8 cellular contexts compared by ENCODE assay signal in genomic region chr7:23597908-23598224, GRCh38. TPM values are rescaled to one million over a fixed set of nuclear protein-coding genes. Genes with fewer than 3 reads are reported as not detected.
A peak's percentile ranks its signal among the peaks of the same experiment; 100 is the strongest.
DNase-seq lines count a peak whose midpoint lies in the region; ATAC-seq and TF ChIP-seq lines count a peak whose summit lies in the region.

No MANE protein-coding gene starts in this region.

- DNase-seq in GM06990 (ENCODE audit: extremely low read depth, insufficient read length), result no peak
- no peak for DNase-seq in activated T-helper 2 cell treated with anti-CD3 and anti-CD28 coated beads, Interferon-gamma antibody, Interleukin-2, Interleukin-4, amounts not matched to agents 10 μg/mL and 5 μg/mL and 100 μg/mL, durations not matched to agents 14 hours and 24 hours and 36 hours (ENCODE audit: low spot score)
- DNase-seq in stimulated activated effector memory CD8-positive, alpha-beta T cell treated with anti-CD3 and anti-CD28 coated beads, Interleukin-12 subunit alpha, Interleukin-12 subunit beta, amount 100 ng/mL, for 72 hours (ENCODE audit: low spot score in 2 of 2), result no peak
- no peak for DNase-seq in NCI-H1930 (lab: John Stamatoyannopoulos, UW)
- no peak for DNase-seq in NCI-H69 (lab: John Stamatoyannopoulos, UW)

- H3K9ac ChIP-seq in iPS-18a (ENCODE audit: low read length), result peak overlapping the region; percentile 67

- no peak overlapping the region for H3K27ac ChIP-seq in iPS-18a (ENCODE audit: low read length)

- peak overlapping the region; percentile 78 for H3K27ac Mint-ChIP-seq in activated T-helper 2 cell treated with anti-CD3 and anti-CD28 coated beads, Interferon-gamma antibody, Interleukin-2, Interleukin-4, amounts not matched to agents 10 μg/mL and 5 μg/mL and 100 μg/mL, durations not matched to agents 14 hours and 24 hours and 36 hours
- peak overlapping the region; percentile 90 for H3K27ac Mint-ChIP-seq in stimulated activated effector memory CD8-positive, alpha-beta T cell treated with anti-CD3 and anti-CD28 coated beads, Interleukin-12 subunit alpha, Interleukin-12 subunit beta, amount 100 ng/mL, for 72 hours

- peak; percentile 4 for ATAC-seq in HG02938 (IDR thresholded peaks at IDR 0.05; ENCODE audit: unreplicated experiment)
- ATAC-seq in stimulated activated effector memory CD8-positive, alpha-beta T cell treated with anti-CD3 and anti-CD28 coated beads, Interleukin-12 subunit alpha, Interleukin-12 subunit beta, amount 100 ng/mL, for 72 hours, result no peak
- ATAC-seq in GM18873 (IDR thresholded peaks at IDR 0.05; ENCODE audit: low FRiP score, unreplicated experiment), result no peak

- H3K36me3 Mint-ChIP-seq in activated T-helper 2 cell treated with anti-CD3 and anti-CD28 coated beads, Interferon-gamma antibody, Interleukin-2, Interleukin-4, amounts not matched to agents 10 μg/mL and 5 μg/mL and 100 μg/mL, durations not matched to agents 14 hours and 24 hours and 36 hours (ENCODE audit: low read depth), result peaks cover 11% of the 10 kb centered on the region
- peaks cover 6% of the 10 kb centered on the region for H3K36me3 Mint-ChIP-seq in stimulated activated effector memory CD8-positive, alpha-beta T cell treated with anti-CD3 and anti-CD28 coated beads, Interleukin-12 subunit alpha, Interleukin-12 subunit beta, amount 100 ng/mL, for 72 hours

- peaks cover 53% of the 10 kb centered on the region for H3K4me1 Mint-ChIP-seq in activated T-helper 2 cell treated with anti-CD3 and anti-CD28 coated beads, Interferon-gamma antibody, Interleukin-2, Interleukin-4, amounts not matched to agents 10 μg/mL and 5 μg/mL and 100 μg/mL, durations not matched to agents 14 hours and 24 hours and 36 hours (ENCODE audit: low read depth)
- H3K4me1 Mint-ChIP-seq in stimulated activated effector memory CD8-positive, alpha-beta T cell treated with anti-CD3 and anti-CD28 coated beads, Interleukin-12 subunit alpha, Interleukin-12 subunit beta, amount 100 ng/mL, for 72 hours, result peaks cover 67% of the 10 kb centered on the region

- peak overlapping the region; percentile 89 for H3K4me3 Mint-ChIP-seq in activated T-helper 2 cell treated with anti-CD3 and anti-CD28 coated beads, Interferon-gamma antibody, Interleukin-2, Interleukin-4, amounts not matched to agents 10 μg/mL and 5 μg/mL and 100 μg/mL, durations not matched to agents 14 hours and 24 hours and 36 hours (ENCODE audit: low read depth)
- H3K4me3 Mint-ChIP-seq in stimulated activated effector memory CD8-positive, alpha-beta T cell treated with anti-CD3 and anti-CD28 coated beads, Interleukin-12 subunit alpha, Interleukin-12 subunit beta, amount 100 ng/mL, for 72 hours, result peak overlapping the region; percentile 82

- peaks cover 5% of the 10 kb centered on the region for H3K27me3 Mint-ChIP-seq in activated T-helper 2 cell treated with anti-CD3 and anti-CD28 coated beads, Interferon-gamma antibody, Interleukin-2, Interleukin-4, amounts not matched to agents 10 μg/mL and 5 μg/mL and 100 μg/mL, durations not matched to agents 14 hours and 24 hours and 36 hours (ENCODE audit: low read depth)

- H3K4me1 ChIP-seq in iPS-18a (ENCODE audit: control insufficient read depth, low read depth, low read length), result peaks cover 8% of the 10 kb centered on the region

- no peaks in the 10 kb centered on the region for H3K27me3 ChIP-seq in GM06990 (replicated peaks; ENCODE audit: control insufficient read depth, insufficient read depth, low read length)
- H3K27me3 ChIP-seq in iPS-18a (ENCODE audit: control insufficient read depth, insufficient read depth, low read length), result peaks cover 22% of the 10 kb centered on the region

- H3K9me3 Mint-ChIP-seq in activated T-helper 2 cell treated with anti-CD3 and anti-CD28 coated beads, Interferon-gamma antibody, Interleukin-2, Interleukin-4, amounts not matched to agents 10 μg/mL and 5 μg/mL and 100 μg/mL, durations not matched to agents 14 hours and 24 hours and 36 hours, result peaks cover 3% of the 10 kb centered on the region
- H3K9me3 Mint-ChIP-seq in stimulated activated effector memory CD8-positive, alpha-beta T cell treated with anti-CD3 and anti-CD28 coated beads, Interleukin-12 subunit alpha, Interleukin-12 subunit beta, amount 100 ng/mL, for 72 hours, result no peaks in the 10 kb centered on the region

- no peak for TF ChIP-seq CTCF in GM06990 (IDR thresholded peaks at IDR 0.05; ENCODE audit: insufficient read depth, low read length, poor library complexity, severe bottlenecking)

- H3K9me3 ChIP-seq in iPS-18a (ENCODE audit: control insufficient read depth, low read depth, low read length), result no peaks in the 10 kb centered on the region

- intact Hi-C loops in activated T-helper 2 cell treated with anti-CD3 and anti-CD28 coated beads, Interferon-gamma antibody, Interleukin-2, Interleukin-4, amounts not matched to agents 10 μg/mL and 5 μg/mL and 100 μg/mL, durations not matched to agents 14 hours and 24 hours and 36 hours (cut with micrococcal nuclease), result loop anchor here (1.0 to 10.0 kb wide), 7 partner anchors 51 to 1663 kb away; partner anchors contain the start of genes IGF2BP3 and PALS2

- H3K36me3 ChIP-seq in GM06990 (ENCODE audit: control insufficient read depth, insufficient read depth, low read length), result no peaks in the 10 kb centered on the region; the same call in 1 of the 2 replicates
- no peaks in the 10 kb centered on the region for H3K36me3 ChIP-seq in iPS-18a (ENCODE audit: control insufficient read depth, low read depth, low read length)

- H3K4me3 ChIP-seq in GM06990 (replicated peaks; ENCODE audit: low read depth, low read length) (peak overlapping the region; percentile 94), iPS-18a (ENCODE audit: low read length) (peak overlapping the region; percentile 88)

RNA-seq across cellular contexts. Expression of gene CCDC126, which starts 0.7 kb away (rescaled TPM):
- 6.1 and 6.3 TPM in 2 replicates for total RNA-seq in activated T-helper 2 cell treated with anti-CD3 and anti-CD28 coated beads, Interferon-gamma antibody, Interleukin-2, Interleukin-4, amounts not matched to agents 10 μg/mL and 5 μg/mL and 100 μg/mL, durations not matched to agents 14 hours and 24 hours and 36 hours
